10 cellular contexts compared by ENCODE assay signal in genomic region chr17:14310101-14310500, GRCh38. TPM values are rescaled to one million over a fixed set of nuclear protein-coding genes. Genes with fewer than 3 reads are reported as not detected.
DNase-seq lines count a peak whose midpoint lies in the region; ATAC-seq and TF ChIP-seq lines count a peak whose summit lies in the region.
"Had no signal": no experiment of that assay in that cellular context is flagged by ENCODE, and none has a peak within 500 bp of the region (broad histone marks: within the 10 kb centered on the region; RNA-seq: fewer than 3 reads in every experiment).

No MANE protein-coding gene starts in this region.

- peak overlapping the region; percentile 92 for H3K4me3 Mint-ChIP-seq in type B pancreatic cell

- H3K4me1 Mint-ChIP-seq in type B pancreatic cell (ENCODE audit: unreplicated experiment), result peaks cover 40% of the 10 kb centered on the region

- 70% methylated on average over 13 of the region's 13 CpGs for WGBS in mesenchymal stem cell

- H2BK12ac ChIP-seq in mesenchymal stem cell (ENCODE audit: low read length in 2 of 2), result peak overlapping the region in 1 of 2 experiments; percentile 90

- H3K23ac ChIP-seq in mesenchymal stem cell (ENCODE audit: low read length in 2 of 2), result peak overlapping the region in 1 of 2 experiments; percentile 42

- ATAC-seq in Right ventricle myocardium superior (ENCODE audit: poor library complexity) (no peak), GM19035 (IDR thresholded peaks at IDR 0.05; ENCODE audit: unreplicated experiment) (no peak)

- H3K27me3 Mint-ChIP-seq in type B pancreatic cell, result peaks cover 43% of the 10 kb centered on the region

- H3K36me3 Mint-ChIP-seq in type B pancreatic cell, result peaks cover 9% of the 10 kb centered on the region

- H3K4me1 ChIP-seq in left ventricle myocardium inferior (peaks cover 39% of the 10 kb centered on the region), mesenchymal stem cell (ENCODE audit: control insufficient read depth, insufficient read depth, low read depth, low read length) (peaks cover 13% of the 10 kb centered on the region)

- no peaks in the 10 kb centered on the region for H3K9me3 Mint-ChIP-seq in type B pancreatic cell

- H3K27me3 ChIP-seq in left ventricle myocardium inferior (ENCODE audit: low read depth) (peaks cover 27% of the 10 kb centered on the region), dorsolateral prefrontal cortex (peaks cover 0 to 71% (median 53%) of the 10 kb centered on the region in 45 donors), mesenchymal stem cell (ENCODE audit: control insufficient read depth in 1 of 2, insufficient read depth in 1 of 2, low read length in 2 of 2) (peaks cover 0 to under 1% of the 10 kb centered on the region in 2 experiments)
- H3K27me3 ChIP-seq: MG63 had no signal

- H4K91ac ChIP-seq in mesenchymal stem cell (ENCODE audit: low read length), result no peak overlapping the region

- H3K14ac ChIP-seq in mesenchymal stem cell (ENCODE audit: low read length in 2 of 2), result no peak overlapping the region

- peak overlapping the region; percentile 46 for H3K27ac Mint-ChIP-seq in type B pancreatic cell

- H3K4me3 ChIP-seq in left ventricle myocardium inferior, result peak overlapping the region; percentile 70
- H3K4me3 ChIP-seq in dorsolateral prefrontal cortex, result peak overlapping the region in 47 of 59 donors; percentile 12 to 78 (median 55)
- H3K4me3 ChIP-seq in mesenchymal stem cell (ENCODE audit: insufficient read depth in 1 of 2, low read depth in 1 of 2, low read length in 2 of 2), result peak overlapping the region in 1 of 2 experiments; percentile 83
- H3K4me3 ChIP-seq: MG63 had no signal

- H3K4ac ChIP-seq in mesenchymal stem cell (ENCODE audit: low read depth in 1 of 2, low read length in 2 of 2), result peak overlapping the region; percentile 13 to 47

- TF ChIP-seq CTCF in left ventricle myocardium inferior (IDR thresholded peaks at IDR 0.05; ENCODE audit: borderline replicate concordance) (no peak), dorsolateral prefrontal cortex (IDR thresholded peaks at IDR 0.05 in 54 of 56, conservative IDR thresholded peaks at IDR 0.05 in 2 of 56; ENCODE audit: low read depth in 1 of 56, partially characterized antibody in 56 of 56) (no peak), type B pancreatic cell (conservative IDR thresholded peaks at IDR 0.05) (no peak)

- H3K4me2 ChIP-seq in mesenchymal stem cell (ENCODE audit: low read length, poor library complexity, severe bottlenecking), result peak overlapping the region; percentile 77

- intact Hi-C loops in left ventricle myocardium inferior (cut with micrococcal nuclease), result no loop called here
- intact Hi-C loops in Right ventricle myocardium superior (cut with DNase I), result no loop called here
- intact Hi-C loops in dorsolateral prefrontal cortex (cut with DNase I), result no loop called here

- H3K9ac ChIP-seq in mesenchymal stem cell (ENCODE audit: low read length), result peak overlapping the region; percentile 85

- no peak overlapping the region for H2BK5ac ChIP-seq in mesenchymal stem cell (ENCODE audit: low read depth, low read length, poor library complexity, severe bottlenecking)

- DNase-seq in left ventricle myocardium inferior (no peak), Right ventricle myocardium superior (no peak), dorsolateral prefrontal cortex (no peak), mesenchymal stem cell (no peak), type B pancreatic cell (ENCODE audit: extremely low spot score, unreplicated experiment) (no peak), 8988T (no peak)
- no peak for DNase-seq in effector CD8-positive, alpha-beta T cell (lab: John Stamatoyannopoulos, UW)
- DNase-seq: DMS53, MG63 had no signal

- peaks cover 2% of the 10 kb centered on the region for H3K79me1 ChIP-seq in mesenchymal stem cell (replicated peaks; ENCODE audit: low read length, poor library complexity, severe bottlenecking)

- no peaks in the 10 kb centered on the region for H3K9me3 ChIP-seq in left ventricle myocardium inferior (replicated peaks)
- H3K9me3 ChIP-seq in mesenchymal stem cell (ENCODE audit: control insufficient read depth, low read length), result no peaks in the 10 kb centered on the region
- H3K9me3 ChIP-seq: MG63 had no signal

- no peak overlapping the region for H2BK120ac ChIP-seq in mesenchymal stem cell (ENCODE audit: low read depth, low read length)

- H2AFZ ChIP-seq in mesenchymal stem cell (ENCODE audit: low read depth, low read length), result no peak overlapping the region

- H2AK5ac ChIP-seq in mesenchymal stem cell (ENCODE audit: low read length, severe bottlenecking), result no peak overlapping the region

- H3K18ac ChIP-seq in mesenchymal stem cell (ENCODE audit: low read depth in 1 of 2, low read length in 2 of 2), result peak overlapping the region in 1 of 2 experiments; percentile 50

- H3K36me3 ChIP-seq in left ventricle myocardium inferior (no peaks in the 10 kb centered on the region), mesenchymal stem cell (ENCODE audit: control insufficient read depth in 1 of 2, insufficient read depth in 2 of 2, low read depth in 1 of 2, low read length in 2 of 2) (peaks cover 0 to 32% of the 10 kb centered on the region in 2 experiments)
- H3K36me3 ChIP-seq: MG63 had no signal

- no peak overlapping the region for H2BK15ac ChIP-seq in mesenchymal stem cell (ENCODE audit: low read depth, poor library complexity, severe bottlenecking)

- peak overlapping the region; percentile 1 for H4K8ac ChIP-seq in mesenchymal stem cell (ENCODE audit: low read length)

- H3K27ac ChIP-seq in left ventricle myocardium inferior (replicated peaks) (peak overlapping the region; percentile 69), dorsolateral prefrontal cortex (peak overlapping the region in 2 of 59 donors; percentile 39 to 74), mesenchymal stem cell (ENCODE audit: low read length, poor library complexity, severe bottlenecking) (no peak overlapping the region)

RNA-seq across cellular contexts. Expression of gene HS3ST3B1, which starts 9.2 kb away (rescaled TPM):
- total RNA-seq in left ventricle myocardium inferior (1.2 TPM), Right ventricle myocardium superior (1.5 TPM), dorsolateral prefrontal cortex (10 to 100 TPM in 1 of 120 experiments, 1 to 10 TPM in 110, under 1 TPM in 9; 0.41 to 18.5 (median 1.9) TPM), type B pancreatic cell (ENCODE audit: low replicate concordance) (6.6 and 12.9 TPM in 2 replicates)
- polyA plus RNA-seq in mesenchymal stem cell (2013, experiment 1 of 2), result 16.0 TPM
- polyA plus RNA-seq in mesenchymal stem cell (2013, experiment 2 of 2), result 15.8 TPM
